ENCODE assay signal across 8 cellular contexts in the genomic region with DNA sequence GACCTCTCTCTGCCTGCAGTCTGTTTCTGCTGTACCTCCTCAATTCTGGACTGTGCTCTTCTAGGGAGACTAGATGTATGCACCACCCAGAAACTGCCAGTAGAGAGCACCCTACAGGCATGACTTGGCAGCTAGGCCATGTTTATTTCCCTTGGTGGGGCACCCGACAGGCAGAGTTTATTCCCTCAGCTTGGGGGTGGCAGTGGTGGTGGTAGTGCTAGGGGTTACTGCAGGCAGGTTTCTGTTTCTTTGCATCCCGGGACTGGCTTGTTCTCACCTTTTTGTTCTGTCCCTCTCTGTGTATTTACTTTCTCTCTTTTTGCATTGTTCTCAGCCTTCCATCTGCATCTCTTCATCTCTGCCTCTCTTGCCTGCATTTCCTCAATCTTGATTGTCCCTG. TPM values are rescaled to one million over a fixed set of nuclear protein-coding genes. Genes with fewer than 3 reads are reported as not detected.
DNase-seq lines count a peak whose midpoint lies in the region; ATAC-seq and TF ChIP-seq lines count a peak whose summit lies in the region.

No MANE protein-coding gene starts in this region.

- no peaks in the 10 kb centered on the region for H3K27me3 Mint-ChIP-seq in T-helper 2 cell treated with Interferon-gamma antibody and Interleukin-4, amounts not matched to agents 5 μg/mL and 100 μg/mL, for 36 hours (ENCODE audit: low read depth)

- H3K27ac Mint-ChIP-seq in T-helper 2 cell treated with Interferon-gamma antibody and Interleukin-4, amounts not matched to agents 5 μg/mL and 100 μg/mL, for 36 hours, result peak overlapping the region; percentile 49

- H3K27me3 ChIP-seq in Loucy (ENCODE audit: insufficient read depth, low read length, poor library complexity, severe bottlenecking), result no peaks in the 10 kb centered on the region

- peaks cover 9% of the 10 kb centered on the region for H3K4me1 ChIP-seq in Loucy (ENCODE audit: insufficient read depth, low read length, poor library complexity, severe bottlenecking)

- ATAC-seq in sciatic nerve, result peak; percentile 88
- no peak for ATAC-seq in GM21528 (IDR thresholded peaks at IDR 0.05; ENCODE audit: low FRiP score, unreplicated experiment)

- peak overlapping the region; percentile 36 for H3K4me2 ChIP-seq in Loucy (ENCODE audit: low read depth, low read length, poor library complexity, severe bottlenecking)

- H3K79me2 ChIP-seq in Loucy (ENCODE audit: insufficient read depth, low read length), result no peaks in the 10 kb centered on the region

- no peaks in the 10 kb centered on the region for H3K9me2 ChIP-seq in Loucy (replicated peaks; ENCODE audit: low read depth, low read length)

- H3K9me3 Mint-ChIP-seq in T-helper 2 cell treated with Interferon-gamma antibody and Interleukin-4, amounts not matched to agents 5 μg/mL and 100 μg/mL, for 36 hours, result no peaks in the 10 kb centered on the region

- H3K4me1 Mint-ChIP-seq in T-helper 2 cell treated with Interferon-gamma antibody and Interleukin-4, amounts not matched to agents 5 μg/mL and 100 μg/mL, for 36 hours (ENCODE audit: low read depth), result peaks cover 9% of the 10 kb centered on the region

- H3K36me3 ChIP-seq in Loucy (ENCODE audit: insufficient read depth, low read length), result no peaks in the 10 kb centered on the region

- no peaks in the 10 kb centered on the region for H3F3A ChIP-seq in Loucy (ENCODE audit: low read depth)

- H3K4me3 ChIP-seq in Loucy (ENCODE audit: low read length, poor library complexity, severe bottlenecking), result peak overlapping the region; percentile 1

- H3K9me3 ChIP-seq in Loucy (ENCODE audit: insufficient read depth, low read depth, low read length), result no peaks in the 10 kb centered on the region

- intact Hi-C loops in sciatic nerve (cut with DNase I), result no loop called here

- peak overlapping the region; percentile 21 for H3K9ac ChIP-seq in Loucy (ENCODE audit: low read depth, low read length, poor library complexity, severe bottlenecking)

- TF ChIP-seq CTCF in GM12874 (IDR thresholded peaks at IDR 0.05; ENCODE audit: insufficient read depth, low read depth, low read length) (peak; percentile 77), Loucy (conservative IDR thresholded peaks at IDR 0.05; ENCODE audit: low read length) (peak; percentile 80)

- DNase-seq in A172 (ENCODE audit: low spot score) (peak; percentile 66), astrocyte of the hippocampus (ENCODE audit: low read depth, low spot score) (peak; percentile 77), hepatic stellate cell (ENCODE audit: low spot score) (peak; percentile 90), sciatic nerve (ENCODE audit: low spot score) (no peak)
- DNase-seq in T-helper 2 cell treated with Interferon-gamma antibody and Interleukin-4, amounts not matched to agents 5 μg/mL and 100 μg/mL, for 36 hours (ENCODE audit: low spot score), result peak; percentile 49

- H4K20me1 ChIP-seq in Loucy (ENCODE audit: insufficient read depth, low read length, poor library complexity, severe bottlenecking), result no peaks in the 10 kb centered on the region

- H2AFZ ChIP-seq in Loucy (ENCODE audit: low read length), result peak overlapping the region; percentile 50; the same call in 1 of the 2 replicates

- no peak overlapping the region for H3K4me3 Mint-ChIP-seq in T-helper 2 cell treated with Interferon-gamma antibody and Interleukin-4, amounts not matched to agents 5 μg/mL and 100 μg/mL, for 36 hours

- peaks cover 1% of the 10 kb centered on the region for H3K36me3 Mint-ChIP-seq in T-helper 2 cell treated with Interferon-gamma antibody and Interleukin-4, amounts not matched to agents 5 μg/mL and 100 μg/mL, for 36 hours (ENCODE audit: low read depth)

RNA-seq across cellular contexts. Expression of gene PRPF40B, which starts 13.6 kb away (rescaled TPM):
- 9.1 and 13.9 TPM in 2 replicates for total RNA-seq in A172 (2014; rRNA removed; shearing (Covaris generic))
- 37.9 TPM for total RNA-seq in sciatic nerve

RNA-seq across cellular contexts. Expression of gene FAM186B, which starts 31.5 kb away (rescaled TPM):
- 0.05 and 0.55 TPM in 2 replicates for total RNA-seq in A172 (2014; rRNA removed; shearing (Covaris generic))
- total RNA-seq in sciatic nerve, result 0.36 TPM
